ENCODE assay signal across 1 cellular context in genomic region chr19:3154957-3155736, GRCh38.
A peak's percentile ranks its signal among the peaks of the same experiment; 100 is the strongest.
TF ChIP-seq lines count a peak whose summit lies in the region.

No MANE protein-coding gene starts in this region.

TF ChIP-seq in GM12878, 131 proteins besides CTCF, POLR2A, EP300 and RAD21 (continued from another document and continues in another):
- TF ChIP-seq PBX3 (IDR thresholded peaks at IDR 0.05; ENCODE audit: insufficient replicate concordance, low read depth, low read length) (no peak), HSF1 (IDR thresholded peaks at IDR 0.05; ENCODE audit: low read depth, low read length) (no peak), SRF (IDR thresholded peaks at IDR 0.05; ENCODE audit: low read depth in 2 of 2, low read length in 2 of 2) (0 out of 4 replicates have a peak, but pooled peaks of 1 of the 2 experiments have one; percentile 19), MTA3 (IDR thresholded peaks at IDR 0.05; ENCODE audit: borderline replicate concordance, low read length) (no peak), RELA (IDR thresholded peaks at IDR 0.05; ENCODE audit: borderline replicate concordance, partially characterized antibody) (peak; percentile 84), CBX5 (IDR thresholded peaks at IDR 0.05; ENCODE audit: low read depth) (0 out of 2 replicates have a peak, but pooled peaks have one; percentile 60), BCL3 (IDR thresholded peaks at IDR 0.05; ENCODE audit: borderline replicate concordance, insufficient read depth, low read depth, low read length, poor library complexity, severe bottlenecking) (peak; percentile 91), SKIL (IDR thresholded peaks at IDR 0.05; ENCODE audit: low read depth, poor library complexity, severe bottlenecking) (peak; percentile 33), ZNF217 (IDR thresholded peaks at IDR 0.05) (peak; percentile 73; the same call in 1 of the 2 replicates), TCF3 (IDR thresholded peaks at IDR 0.05; ENCODE audit: borderline replicate concordance, insufficient read depth, low read depth, low read length) (0 out of 2 replicates have a peak, but pooled peaks have one; percentile 31), SMARCA5 (IDR thresholded peaks at IDR 0.05) (peak; percentile 42; the same call in 1 of the 2 replicates), CHD2 (IDR thresholded peaks at IDR 0.05; ENCODE audit: borderline replicate concordance, low read depth, low read length) (peak; percentile 78; the same call in 1 of the 2 replicates), ESRRA (IDR thresholded peaks at IDR 0.05; ENCODE audit: low read length) (no peak), NR2C1 (IDR thresholded peaks at IDR 0.05) (no peak), CBX3 (IDR thresholded peaks at IDR 0.05; ENCODE audit: borderline replicate concordance, low read depth) (no peak), MAX (IDR thresholded peaks at IDR 0.05; ENCODE audit: low read depth, low read length) (no peak), TAF1 (IDR thresholded peaks at IDR 0.05; ENCODE audit: borderline replicate concordance, low read depth, low read length) (peak; percentile 68; the same call in 1 of the 2 replicates), SMAD1 (IDR thresholded peaks at IDR 0.05; ENCODE audit: low read depth, partially characterized antibody) (no peak), MYB (IDR thresholded peaks at IDR 0.05; ENCODE audit: borderline replicate concordance, low read depth, low read length) (peak; percentile 84; the same call in 1 of the 2 replicates), POU2F2 (IDR thresholded peaks at IDR 0.05; ENCODE audit: borderline replicate concordance, low read depth, low read length) (peak; percentile 49; the same call in 1 of the 3 replicates), SMC3 (IDR thresholded peaks at IDR 0.05; ENCODE audit: borderline replicate concordance, low read length) (no peak), HDAC2 (IDR thresholded peaks at IDR 0.05) (no peak), TARDBP (IDR thresholded peaks at IDR 0.05; ENCODE audit: borderline replicate concordance) (0 out of 2 replicates have a peak, but pooled peaks have one; percentile 43), SP1 (IDR thresholded peaks at IDR 0.05; ENCODE audit: low read depth, low read length) (peak; percentile 80), E2F8 (IDR thresholded peaks at IDR 0.05; ENCODE audit: low read depth, partially characterized antibody) (no peak), POLR2AphosphoS5 (IDR thresholded peaks at IDR 0.05; ENCODE audit: low read length) (peak; percentile 85), ZBTB33 (IDR thresholded peaks at IDR 0.05) (no peak), LARP7 (IDR thresholded peaks at IDR 0.05) (peak; percentile 15; the same call in 1 of the 2 replicates), BHLHE40 (IDR thresholded peaks at IDR 0.05; ENCODE audit: borderline replicate concordance in 1 of 2, low read depth in 2 of 2, low read length in 1 of 2) (peak in 1 of 2 experiments; percentile 11; a peak in 1 of 4 replicates), MEF2B (IDR thresholded peaks at IDR 0.05; ENCODE audit: partially characterized antibody, poor library complexity, severe bottlenecking) (peak; percentile 99), YBX1 (IDR thresholded peaks at IDR 0.05) (no peak), IKZF1 (conservative IDR thresholded peaks at IDR 0.05) (peak; percentile 96), RELB (IDR thresholded peaks at IDR 0.05; ENCODE audit: low read depth) (peak; percentile 76; the same call in 1 of the 2 replicates), FOXK2 (IDR thresholded peaks at IDR 0.05) (no peak), TCF12 (IDR thresholded peaks at IDR 0.05; ENCODE audit: low read depth, low read length) (peak; percentile 72), HDGF (IDR thresholded peaks at IDR 0.05) (no peak), ZNF384 (IDR thresholded peaks at IDR 0.05; ENCODE audit: borderline replicate concordance, low read depth, low read length) (no peak), POLR2AphosphoS2 (IDR thresholded peaks at IDR 0.05; ENCODE audit: low read depth, low read length) (no peak), CHD4 (IDR thresholded peaks at IDR 0.05) (no peak), JUND (IDR thresholded peaks at IDR 0.05; ENCODE audit: low read depth, low read length) (no peak), WRNIP1 (IDR thresholded peaks at IDR 0.05; ENCODE audit: borderline replicate concordance, low read depth, low read length) (no peak), NRF1 (conservative IDR thresholded peaks at IDR 0.05; ENCODE audit: low read depth, low read length) (no peak), SPI1 (IDR thresholded peaks at IDR 0.05; ENCODE audit: borderline replicate concordance, insufficient read depth, low read depth, low read length) (peak; percentile 54; the same call in 1 of the 2 replicates), BMI1 (IDR thresholded peaks at IDR 0.05; ENCODE audit: borderline replicate concordance) (0 out of 2 replicates have a peak, but pooled peaks have one; percentile 51), MTA2 (IDR thresholded peaks at IDR 0.05; ENCODE audit: low read depth) (peak; percentile 46; the same call in 1 of the 2 replicates), GATAD2B (conservative IDR thresholded peaks at IDR 0.05; ENCODE audit: low read depth) (peak; percentile 90), NR2F1 (conservative IDR thresholded peaks at IDR 0.05) (peak; percentile 54), KLF5 (IDR thresholded peaks at IDR 0.05; ENCODE audit: partially characterized antibody) (no peak), STAT1 (conservative IDR thresholded peaks at IDR 0.05) (no peak; the same call in 1 of the 2 replicates), NBN (IDR thresholded peaks at IDR 0.05) (peak; percentile 48; the same call in 1 of the 2 replicates), CHD1 (IDR thresholded peaks at IDR 0.05; ENCODE audit: low read depth, low read length) (peak; percentile 80; the same call in 1 of the 2 replicates), CREB1 (IDR thresholded peaks at IDR 0.05; ENCODE audit: low read depth) (peak; percentile 84), IKZF2 (IDR thresholded peaks at IDR 0.05) (peak; percentile 96), STAT3 (IDR thresholded peaks at IDR 0.05; ENCODE audit: low read depth, low read length) (no peak; the same call in 1 of the 2 replicates), ZNF24 (IDR thresholded peaks at IDR 0.05) (no peak)
